29 cellular contexts compared by ENCODE assay signal in genomic region chr11:36357831-36358230, GRCh38.
"Had no signal": no experiment of that assay in that cellular context is flagged by ENCODE, and none has a peak within 500 bp of the region (broad histone marks: within the 10 kb centered on the region; RNA-seq: fewer than 3 reads in every experiment).

No MANE protein-coding gene starts in this region.

- H3K27me3 ChIP-seq: esophagus squamous epithelium, right atrium auricular region, suprapubic skin, vagina had no signal

- DNase-seq: effector memory CD8-positive, alpha-beta T cell; erythroblast; esophagus squamous epithelium; foreskin melanocyte; glutamatergic neuron; heart right ventricle; hippocampal formation; left cardiac atrium; left lung; mesenchymal stem cell; mucosa of descending colon; naive B cell; stimulated activated CD4-positive, alpha-beta T cell treated with anti-CD3 and anti-CD28 coated beads, Interleukin-12 subunit alpha, Interleukin-12 subunit beta, amount 100 ng/mL, for 4 hours; stimulated activated CD4-positive, alpha-beta T cell treated with anti-CD3 and anti-CD28 coated beads, Interleukin-1b, Interleukin-23, amount 100 ng/mL, for 48 hours; stimulated activated CD4-positive, alpha-beta T cell treated with anti-CD3 and anti-CD28 coated beads, Interleukin-4, amount 100 ng/mL, for 1 hour; stimulated activated CD8-positive, alpha-beta memory T cell treated with anti-CD3 and anti-CD28 coated beads, Interleukin-4, amount 100 ng/mL, for 48 hours; stimulated activated naive CD4-positive, alpha-beta T cell; stimulated activated naive CD8-positive, alpha-beta T cell treated with anti-CD3 and anti-CD28 coated beads, Interleukin-15, amount 100 ng/mL, for 72 hours; trophoblast cell had no signal

- H3K4me1 ChIP-seq: prostate gland, right atrium auricular region had no signal

- H3K27ac Mint-ChIP-seq: mesothelial cell of epicardium; stimulated activated naive CD8-positive, alpha-beta T cell treated with anti-CD3 and anti-CD28 coated beads, Interleukin-15, amount 100 ng/mL, for 72 hours had no signal

- H3K36me3 Mint-ChIP-seq: mesothelial cell of epicardium; naive B cell; natural killer cell treated with Interleukin-12 subunit alpha and Interleukin-12 subunit beta and Interleukin-15 and Interleukin-18, amount 100 ng/mL, for 72 hours had no signal

- H3K4me3 ChIP-seq: esophagus squamous epithelium, heart right ventricle, left lung, mucosa of descending colon, prostate gland, right atrium auricular region, smooth muscle cell, suprapubic skin, vagina had no signal

- H3K4me3 Mint-ChIP-seq: mesothelial cell of epicardium; natural killer cell treated with Interleukin-12 subunit alpha and Interleukin-12 subunit beta and Interleukin-15 and Interleukin-18, amount 100 ng/mL, for 72 hours; neural crest cell; stimulated activated naive CD8-positive, alpha-beta T cell treated with anti-CD3 and anti-CD28 coated beads, Interleukin-15, amount 100 ng/mL, for 72 hours had no signal

- H3K4me2 ChIP-seq: smooth muscle cell had no signal

- H3K36me3 ChIP-seq: esophagus squamous epithelium, heart right ventricle, left lung, neutrophil, prostate gland, right atrium auricular region, suprapubic skin, vagina had no signal

- H3K27ac ChIP-seq: esophagus squamous epithelium, heart right ventricle, left lung, neutrophil, prostate gland, right atrium auricular region, suprapubic skin, vagina had no signal

- ATAC-seq: effector memory CD8-positive, alpha-beta T cell; heart right ventricle; left cardiac atrium; left lung; natural killer cell treated with Interleukin-12 subunit alpha and Interleukin-12 subunit beta and Interleukin-15 and Interleukin-18, amount 100 ng/mL, for 72 hours; sciatic nerve; stimulated activated naive CD8-positive, alpha-beta T cell treated with anti-CD3 and anti-CD28 coated beads, Interleukin-15, amount 100 ng/mL, for 72 hours had no signal

- H3K9me3 ChIP-seq: esophagus squamous epithelium, heart right ventricle, left lung, mucosa of descending colon, neutrophil, prostate gland, right atrium auricular region, suprapubic skin, vagina had no signal

- H3K9me3 Mint-ChIP-seq: effector memory CD8-positive, alpha-beta T cell; mesothelial cell of epicardium; naive B cell; natural killer cell treated with Interleukin-12 subunit alpha and Interleukin-12 subunit beta and Interleukin-15 and Interleukin-18, amount 100 ng/mL, for 72 hours; neural crest cell; stimulated activated naive CD8-positive, alpha-beta T cell treated with anti-CD3 and anti-CD28 coated beads, Interleukin-15, amount 100 ng/mL, for 72 hours had no signal
